ENCODE assay signal across 28 cellular contexts in the genomic region with DNA sequence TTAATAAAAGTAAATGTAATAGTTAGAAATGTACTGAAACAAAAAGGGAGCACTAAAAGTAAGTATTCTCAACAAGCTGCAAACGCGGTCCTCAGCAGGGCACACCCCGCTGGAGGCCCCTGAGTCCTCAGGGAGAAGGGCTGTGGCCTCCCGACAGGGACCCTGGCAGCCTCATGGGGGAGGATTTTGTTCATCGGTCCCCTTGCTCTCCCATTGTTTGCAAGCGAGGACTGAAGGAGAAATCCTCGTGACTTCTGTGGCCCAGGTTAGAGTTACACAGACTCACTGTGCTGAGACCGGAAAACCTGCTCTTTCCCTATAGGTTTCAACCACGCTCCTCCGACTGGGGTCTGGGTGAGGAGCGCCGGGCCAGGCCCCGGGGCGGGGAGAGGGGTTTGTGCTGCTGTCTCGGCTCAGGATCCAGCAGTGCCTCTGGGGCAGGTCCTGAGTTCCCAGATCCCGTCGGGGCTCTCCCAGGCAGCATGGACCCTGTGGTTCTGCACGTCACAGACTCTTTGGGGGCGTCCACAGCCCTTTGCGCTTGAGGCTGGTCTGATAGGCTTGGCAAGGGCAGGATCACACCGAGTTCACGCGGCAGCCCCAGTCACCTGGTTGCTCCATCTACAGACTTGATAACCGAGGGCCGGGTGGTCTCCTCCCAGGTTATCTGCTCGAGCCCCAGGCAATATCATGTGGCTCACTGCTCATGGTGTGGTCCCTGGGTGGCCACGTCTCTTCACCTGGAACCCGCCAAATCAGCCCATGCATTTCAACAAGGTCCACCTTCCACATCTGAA. TPM values are rescaled to one million over a fixed set of nuclear protein-coding genes. Genes with fewer than 3 reads are reported as not detected.
DNase-seq lines count a peak whose midpoint lies in the region; ATAC-seq and TF ChIP-seq lines count a peak whose summit lies in the region.
"Had no signal": no experiment of that assay in that cellular context is flagged by ENCODE, and none has a peak within 500 bp of the region (broad histone marks: within the 10 kb centered on the region; RNA-seq: fewer than 3 reads in every experiment).

No MANE protein-coding gene starts in this region.

- H2AK5ac ChIP-seq in H9 (ENCODE audit: insufficient read length, low read length), result no peak overlapping the region

- H3K4ac ChIP-seq in H9 (ENCODE audit: low read depth, low read length), result no peak overlapping the region

- no peak overlapping the region for H4K8ac ChIP-seq in H9 (replicated peaks; ENCODE audit: insufficient read length, low read depth, low read length)

- no peak overlapping the region for H2BK20ac ChIP-seq in H9 (ENCODE audit: low read depth, low read length, poor library complexity, severe bottlenecking)

- peak overlapping the region in 1 of 3 experiments; percentile 68; a peak in 1 of 7 replicates for H3K27ac Mint-ChIP-seq in H9
- no peak overlapping the region for H3K27ac Mint-ChIP-seq in glutamatergic neuron (ENCODE audit: unreplicated experiment)
- H3K27ac Mint-ChIP-seq: activated naive CD4-positive, alpha-beta T cell treated with anti-CD3 and anti-CD28 coated beads, Interleukin-2, amount 50 U/mL, for 24 hours; activated T-cell treated with anti-CD3 and anti-CD28 coated beads, Interleukin-2, amount 50 U/mL, for 72 hours; CD4-positive, CD25-positive, alpha-beta regulatory T cell; naive thymus-derived CD4-positive, alpha-beta T cell; WTC11 had no signal

- no peaks in the 10 kb centered on the region for H3K79me1 ChIP-seq in H9 (ENCODE audit: insufficient read depth, low read depth, low read length, poor library complexity, severe bottlenecking)

- DNase-seq in H9 (peak; percentile 29), glutamatergic neuron (peak; percentile 9), ovary (peak in 3 of 5 donors; percentile 4 to 12 (median 6)), superior temporal gyrus (ENCODE audit: extremely low spot score) (no peak), DMS53 (lab: John Stamatoyannopoulos, UW) (no peak), MG63 (no peak)
- DNase-seq: activated CD4-positive, alpha-beta T cell treated with anti-CD3 and anti-CD28 coated beads, Interleukin-2, amount 50 U/mL, for 48 hours; activated T-cell treated with anti-CD3 and anti-CD28 coated beads, Interleukin-2, amount 50 U/mL, for 72 hours; CD4-positive, CD25-positive, alpha-beta regulatory T cell; DMS153; effector CD4-positive, alpha-beta T cell; foreskin melanocyte; GDM1; KG1; NCI-H1694 treated with DMSO at 0.1 percent for 48 hours; NCI-H69; occipital lobe; right cardiac atrium; RPMI8226; SK-N-SH; stimulated activated CD4-positive, alpha-beta T cell treated with anti-CD3 and anti-CD28 coated beads, Interleukin-15, amount 100 ng/mL, for 24 hours; substantia nigra had no signal

- no peak for ATAC-seq in GM21423 (IDR thresholded peaks at IDR 0.05; ENCODE audit: unreplicated experiment)
- ATAC-seq: activated T-cell treated with anti-CD3 and anti-CD28 coated beads, Interleukin-2, amount 50 U/mL, for 72 hours; esophagus mucosa; naive thymus-derived CD4-positive, alpha-beta T cell; right cardiac atrium; WTC11 had no signal

- H3T11ph ChIP-seq in H9 (ENCODE audit: low read length), result no peak overlapping the region

- no peak overlapping the region for H2BK12ac ChIP-seq in H9 (ENCODE audit: insufficient read length, low read depth, low read length)

- H3K27ac ChIP-seq in BLaER1, result no peak overlapping the region
- no peak overlapping the region for H3K27ac ChIP-seq in H9 (ENCODE audit: insufficient read length, low read depth, low read length)
- no peak overlapping the region for H3K27ac ChIP-seq in ovary

- WGBS in H9 (ENCODE audit: extremely low coverage, insufficient read length, low lambda C conversion rate), result no CpG with 5 or more reads among the region's 28 CpGs
- 69 to 73% (median 69%) methylated on average over 27 to 28 of the region's 28 CpGs for WGBS in ovary, 3 donors

- H4K91ac ChIP-seq in H9 (ENCODE audit: insufficient read length, low read depth, low read length), result no peak overlapping the region

- H2AFZ ChIP-seq in H9 (ENCODE audit: low read length), result no peak overlapping the region

- H3K36me3 ChIP-seq in BLaER1 (no peaks in the 10 kb centered on the region), ovary (no peaks in the 10 kb centered on the region), MG63 (no peaks in the 10 kb centered on the region)

- H3K79me2 ChIP-seq in H9 (ENCODE audit: insufficient read depth, low read length), result no peaks in the 10 kb centered on the region

- intact Hi-C loops in ovary (cut with DNase I), result loop anchor here in 3 of 4 donors (10.0 kb wide), 2 partner anchors 274 to 284 kb away; no protein-coding TSS in a partner anchor

- no peak overlapping the region for H3K18ac ChIP-seq in H9 (ENCODE audit: insufficient read length, low read depth, low read length)

- H3K27me3 Mint-ChIP-seq in H9 (ENCODE audit: low read depth), result peaks cover 13% of the 10 kb centered on the region
- peaks cover 2% of the 10 kb centered on the region for H3K27me3 Mint-ChIP-seq in glutamatergic neuron (ENCODE audit: unreplicated experiment)

- no peak overlapping the region for H3K56ac ChIP-seq in H9 (ENCODE audit: insufficient read length, low read depth, low read length)

- TF ChIP-seq CTCF in H9 (conservative IDR thresholded peaks at IDR 0.05) (no peak), glutamatergic neuron (IDR thresholded peaks at IDR 0.05; ENCODE audit: partially characterized antibody, unreplicated experiment) (no peak), ovary (IDR thresholded peaks at IDR 0.05) (no peak)

- 0 out of 2 replicates have a peak, but pooled peaks cover 5% of the 10 kb centered on the region for H3K27me3 ChIP-seq in BLaER1
- no peaks in the 10 kb centered on the region for H3K27me3 ChIP-seq in H9 (ENCODE audit: insufficient read depth, low read length)
- H3K27me3 ChIP-seq in ovary, result no peaks in the 10 kb centered on the region
- H3K27me3 ChIP-seq in MG63, result no peaks in the 10 kb centered on the region

- H3K36me3 Mint-ChIP-seq in H9 (ENCODE audit: insufficient read depth in 1 of 3, low read depth in 3 of 3) (peaks cover 7 to 11% (median 10%) of the 10 kb centered on the region in 3 experiments), glutamatergic neuron (ENCODE audit: unreplicated experiment) (peaks cover 9% of the 10 kb centered on the region)
- H3K36me3 Mint-ChIP-seq: activated naive CD4-positive, alpha-beta T cell treated with anti-CD3 and anti-CD28 coated beads, Interleukin-2, amount 50 U/mL, for 24 hours; CD4-positive, CD25-positive, alpha-beta regulatory T cell had no signal

- H3K9ac ChIP-seq in BLaER1 (no peak overlapping the region), H9 (ENCODE audit: extremely low read depth, insufficient read length, low read length) (no peak overlapping the region)
- H3K9ac ChIP-seq: SK-N-SH had no signal

- no peak overlapping the region for H2BK5ac ChIP-seq in H9 (ENCODE audit: insufficient read length, low read length)

- H2BK15ac ChIP-seq in H9 (ENCODE audit: low read depth, low read length), result no peak overlapping the region

- H3K14ac ChIP-seq in H9 (ENCODE audit: insufficient read depth, low read length), result no peak overlapping the region

- peaks cover 74% of the 10 kb centered on the region for H3K4me1 ChIP-seq in BLaER1
- no peaks in the 10 kb centered on the region; the same call in 1 of the 2 replicates for H3K4me1 ChIP-seq in H9 (ENCODE audit: insufficient read depth, low read length)
- no peaks in the 10 kb centered on the region for H3K4me1 ChIP-seq in ovary (ENCODE audit: insufficient read depth)

- peak overlapping the region; percentile 89 for H3K4me2 ChIP-seq in BLaER1
- H3K4me2 ChIP-seq in H9 (ENCODE audit: insufficient read depth, insufficient read length, low read length), result no peak overlapping the region
- H3K4me2 ChIP-seq: SK-N-SH had no signal

- H3K4me1 Mint-ChIP-seq in H9 (peaks cover 14 to 21% of the 10 kb centered on the region in 2 experiments), glutamatergic neuron (ENCODE audit: low read depth, unreplicated experiment) (no peaks in the 10 kb centered on the region)
- H3K4me1 Mint-ChIP-seq: activated naive CD4-positive, alpha-beta T cell treated with anti-CD3 and anti-CD28 coated beads, Interleukin-2, amount 50 U/mL, for 24 hours had no signal

- no peak overlapping the region for H4K5ac ChIP-seq in H9 (ENCODE audit: insufficient read length, low read depth, low read length)

- no peak overlapping the region for H3K23ac ChIP-seq in H9 (ENCODE audit: insufficient read length, low read depth, low read length)

- H4K20me1 ChIP-seq in BLaER1 (no peaks in the 10 kb centered on the region), H9 (ENCODE audit: control insufficient read depth, insufficient read depth, insufficient read length) (no peaks in the 10 kb centered on the region)

- H3K4me3 Mint-ChIP-seq in H9, result no peak overlapping the region
- H3K4me3 Mint-ChIP-seq in glutamatergic neuron (ENCODE audit: unreplicated experiment), result no peak overlapping the region
- H3K4me3 Mint-ChIP-seq: activated naive CD4-positive, alpha-beta T cell treated with anti-CD3 and anti-CD28 coated beads, Interleukin-2, amount 50 U/mL, for 24 hours; activated T-cell treated with anti-CD3 and anti-CD28 coated beads, Interleukin-2, amount 50 U/mL, for 72 hours; CD4-positive, CD25-positive, alpha-beta regulatory T cell; naive thymus-derived CD4-positive, alpha-beta T cell; WTC11 had no signal

- no peak for TF ChIP-seq EP300 in ovary (IDR thresholded peaks at IDR 0.05)

- TF ChIP-seq POLR2A in ovary (IDR thresholded peaks at IDR 0.05), result no peak

- H2BK120ac ChIP-seq in H9 (ENCODE audit: low read depth, low read length, poor library complexity, severe bottlenecking), result no peak overlapping the region

- peaks cover 11 to 13% of the 10 kb centered on the region in 2 experiments for H3K9me3 Mint-ChIP-seq in H9
- peaks cover 6% of the 10 kb centered on the region for H3K9me3 Mint-ChIP-seq in glutamatergic neuron (ENCODE audit: unreplicated experiment)

- H3K23me2 ChIP-seq in H9 (ENCODE audit: insufficient read length, low read depth, low read length, poor library complexity, severe bottlenecking), result no peaks in the 10 kb centered on the region

- H3K4me3 ChIP-seq in BLaER1 (no peak overlapping the region), ovary (no peak overlapping the region), MG63 (no peak overlapping the region)

- H3K9me3 ChIP-seq in BLaER1, result peaks cover 19% of the 10 kb centered on the region
- no peaks in the 10 kb centered on the region for H3K9me3 ChIP-seq in H9 (ENCODE audit: control insufficient read depth, low read depth, low read length)
- H3K9me3 ChIP-seq in ovary, result no peaks in the 10 kb centered on the region
- H3K9me3 ChIP-seq in MG63, result peaks cover 3% of the 10 kb centered on the region
- H3K9me3 ChIP-seq: SK-N-SH had no signal

RNA-seq across cellular contexts. Expression of a gene that starts 38.8 kb away (rescaled TPM):
- 67.3 and 68.9 TPM in 2 replicates for total RNA-seq in H9 (2021)
- 40.0 TPM for total RNA-seq in glutamatergic neuron (ENCODE audit: unreplicated experiment)
- total RNA-seq in ovary, result 10 to 100 TPM; 26.8 to 42.5 (median 33.8) TPM
- polyA plus RNA-seq in ovary, result 10 to 100 TPM; 40.8 to 60.7 TPM
- 188 and 248 TPM in 2 replicates for total RNA-seq in MG63 (2014; rRNA removed; shearing (Covaris generic); ENCODE audit: low replicate concordance)

RNA-seq across cellular contexts. Expression of a gene that starts 40.4 kb away (rescaled TPM):
- total RNA-seq in H9 (2021) (62.5 and 63.7 TPM in 2 replicates), glutamatergic neuron (ENCODE audit: unreplicated experiment) (40.3 TPM), ovary (10 to 100 TPM; 16.3 to 50.8 (median 21.5) TPM)
- polyA plus RNA-seq in ovary, result 10 to 100 TPM; 17.0 to 31.2 TPM
- 172 and 215 TPM in 2 replicates for total RNA-seq in MG63 (2014; rRNA removed; shearing (Covaris generic); ENCODE audit: low replicate concordance)

Comparison
In these comparisons a context has a peak if more than half of its experiments do, and no peak if none do; other contexts are left out.
1. DNase-seq: peak in H9 (single experiment), glutamatergic neuron (single experiment) and ovary (3 of 5); none in superior temporal gyrus (single experiment), DMS53 (single experiment) and MG63 (single experiment).